ENCODE assay signal across 15 cellular contexts in the genomic region with DNA sequence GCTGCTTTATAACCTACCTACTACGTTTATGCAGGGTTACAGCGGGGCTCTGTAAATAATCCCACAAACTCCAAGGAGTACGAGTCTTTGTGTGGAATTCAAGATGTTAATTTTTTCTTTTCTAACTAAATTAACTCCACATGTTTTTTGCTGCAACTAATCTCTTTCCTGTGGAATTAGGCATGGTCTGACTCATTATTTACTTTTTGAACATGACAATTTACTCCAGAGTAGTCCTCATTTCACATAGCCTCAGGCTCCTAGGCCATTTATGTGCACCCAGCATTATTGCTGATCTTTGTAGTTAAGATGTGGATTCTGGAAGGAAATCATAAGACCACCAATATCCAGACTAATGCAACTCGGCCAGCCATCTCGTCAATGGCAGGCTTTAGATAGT.
DNase-seq lines count a peak whose midpoint lies in the region; ATAC-seq and TF ChIP-seq lines count a peak whose summit lies in the region.
"Had no signal": no experiment of that assay in that cellular context is flagged by ENCODE, and none has a peak within 500 bp of the region (broad histone marks: within the 10 kb centered on the region; RNA-seq: fewer than 3 reads in every experiment).

No MANE protein-coding gene starts in this region.

- H3K9me3 ChIP-seq in PC-3 (ENCODE audit: low read length) (no peaks in the 10 kb centered on the region), skeletal muscle satellite cell (replicated peaks; ENCODE audit: low read length) (no peaks in the 10 kb centered on the region)
- H3K9me3 ChIP-seq: gastroesophageal sphincter, Peyer's patch, right lobe of liver had no signal

- H3K4me3 ChIP-seq in PC-3 (ENCODE audit: low read length) = no peak overlapping the region
- H3K4me3 ChIP-seq in epithelial cell of esophagus (ENCODE audit: low read length) = no peak overlapping the region
- no peak overlapping the region for H3K4me3 ChIP-seq in skeletal muscle satellite cell (ENCODE audit: low read length)
- H3K4me3 ChIP-seq: gastroesophageal sphincter, Peyer's patch, right lobe of liver had no signal

- H3K4me1 ChIP-seq in PC-3 (ENCODE audit: insufficient read depth, low read length) (peaks cover 16% of the 10 kb centered on the region), skeletal muscle satellite cell (ENCODE audit: control insufficient read depth, insufficient read depth, low read length) (peaks cover 11% of the 10 kb centered on the region)
- H3K4me1 ChIP-seq: Peyer's patch, right lobe of liver had no signal

- TF ChIP-seq CTCF in PC-3 (conservative IDR thresholded peaks at IDR 0.05; ENCODE audit: low read depth, low read length) = no peak
- TF ChIP-seq CTCF in epithelial cell of esophagus (IDR thresholded peaks at IDR 0.05; ENCODE audit: insufficient read depth, low read depth, low read length, missing control alignments) = no peak

- POLR2A ChIA-PET in PC-3 (lab: Charles Lee; ENCODE audit: unreplicated experiment) = no interaction called here

- no peak overlapping the region; the same call in 1 of the 2 replicates for H3K27ac ChIP-seq in PC-3 (ENCODE audit: low read length)
- H3K27ac ChIP-seq: gastroesophageal sphincter, Peyer's patch, right lobe of liver had no signal

- CTCF ChIA-PET in PC-3 (lab: Charles Lee) = no interaction called here

- H3K36me3 ChIP-seq in PC-3 (ENCODE audit: low read depth, low read length) (no peaks in the 10 kb centered on the region), skeletal muscle satellite cell (ENCODE audit: insufficient read depth, low read length) (no peaks in the 10 kb centered on the region)
- H3K36me3 ChIP-seq: gastroesophageal sphincter, Peyer's patch, right lobe of liver had no signal

- no peaks in the 10 kb centered on the region for H3F3A ChIP-seq in PC-3 (ENCODE audit: low read length, unreplicated experiment)

- no peak overlapping the region for H2AFZ ChIP-seq in PC-3 (ENCODE audit: low read length)

- ATAC-seq in PC-3 = peak; percentile 99
- no peak for ATAC-seq in HG02970 (IDR thresholded peaks at IDR 0.05; ENCODE audit: low FRiP score, unreplicated experiment)
- no peak for ATAC-seq in GM19467 (IDR thresholded peaks at IDR 0.05; ENCODE audit: unreplicated experiment)
- ATAC-seq: gastroesophageal sphincter; naive thymus-derived CD8-positive, alpha-beta T cell had no signal

- peak overlapping the region; percentile 39 for H3K4me2 ChIP-seq in PC-3 (ENCODE audit: low read length)
- H3K4me2 ChIP-seq in skeletal muscle satellite cell (ENCODE audit: low read length) = peak overlapping the region; percentile 57

- no peaks in the 10 kb centered on the region for H3K27me3 ChIP-seq in PC-3 (ENCODE audit: low read length)
- no peaks in the 10 kb centered on the region for H3K27me3 ChIP-seq in skeletal muscle satellite cell (ENCODE audit: control insufficient read depth, insufficient read depth, low read length)
- H3K27me3 ChIP-seq: gastroesophageal sphincter, Peyer's patch, right lobe of liver had no signal

- H3K9ac ChIP-seq in PC-3 (ENCODE audit: low read length) (no peak overlapping the region), skeletal muscle satellite cell (ENCODE audit: low read depth, low read length) (no peak overlapping the region)

- no TSS peak for BruUV-seq in PC-3 (replicated peaks; lab: Mats Ljungman, UMichigan)

- DNase-seq in EL (peak; percentile 89), PC-3 (peak; percentile 77), epithelial cell of esophagus (ENCODE audit: low read depth) (peak; percentile 61), amygdala (lab: John Stamatoyannopoulos, UW) (no peak)
- DNase-seq: activated CD4-positive, alpha-beta T cell treated with anti-CD3 and anti-CD28 coated beads, Interleukin-2, amount 50 U/mL, for 4 hours; naive thymus-derived CD8-positive, alpha-beta T cell; NCI-H1048; NCI-H510A treated with DMSO at 0.1 percent for 48 hours; Peyer's patch; right lobe of liver; substantia nigra had no signal

- no peaks in the 10 kb centered on the region for H3K79me2 ChIP-seq in PC-3 (ENCODE audit: low read length)

- intact Hi-C loops in PC-3 (cut with micrococcal nuclease) = loop anchor here (5.0 kb wide), 1 partner anchor 125 kb away; no protein-coding TSS in a partner anchor

- H4K20me1 ChIP-seq in PC-3 (ENCODE audit: low read length) = no peaks in the 10 kb centered on the region

- H3K9me2 ChIP-seq in PC-3 (replicated peaks; ENCODE audit: low read length) = no peaks in the 10 kb centered on the region

Comparison
In these comparisons a context has a peak if more than half of its experiments do, and no peak if none do; other contexts are left out.
1. DNase-seq: peak in EL (single experiment), PC-3 (single experiment) and epithelial cell of esophagus (single experiment); none in amygdala (0 of 56).